In the genomic region with DNA sequence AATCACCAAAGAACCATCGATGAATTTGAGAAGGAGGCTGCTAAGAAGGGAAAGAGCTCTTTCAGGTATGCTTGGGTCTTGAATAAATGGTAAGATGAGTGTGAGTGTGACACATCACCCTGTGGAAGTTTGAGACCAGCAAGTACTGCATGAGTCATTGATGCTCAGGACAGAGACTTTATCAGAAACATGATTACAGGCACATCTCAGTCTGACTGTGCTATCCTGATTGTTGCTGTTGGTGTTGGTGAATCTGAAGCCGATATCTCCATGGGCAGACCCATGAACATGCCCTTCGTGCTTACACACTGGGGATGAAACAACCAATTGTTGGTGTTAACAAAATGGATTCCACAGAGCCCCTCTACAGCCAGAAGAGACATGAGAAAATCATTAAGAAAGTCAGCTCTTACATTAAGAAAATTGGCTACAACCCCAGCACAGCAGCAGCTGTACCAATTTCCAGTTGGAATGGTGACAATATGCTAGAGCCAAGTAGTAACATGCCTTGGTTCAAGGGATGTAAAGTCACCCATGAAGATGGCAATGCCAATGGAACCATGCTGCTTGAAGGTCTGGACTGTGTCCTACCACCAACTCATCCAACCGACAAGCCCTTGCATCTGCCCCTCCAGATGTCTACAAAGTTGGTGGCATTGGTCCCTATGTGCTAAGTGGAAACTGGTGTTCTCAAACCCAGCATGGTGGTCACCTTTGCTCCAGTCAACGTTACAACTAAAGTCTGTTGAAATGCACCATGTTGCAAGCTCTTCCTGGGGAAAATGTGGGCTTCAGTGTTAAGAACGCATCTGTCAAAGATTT, we compare ENCODE assay signal across 1 cellular context.
A peak's percentile ranks its signal among the peaks of the same experiment; 100 is the strongest.
TF ChIP-seq lines count a peak whose summit lies in the region.

No MANE protein-coding gene starts in this region.

TF ChIP-seq in endothelial cell of umbilical vein, 7 proteins besides CTCF, POLR2A, EP300 and RAD21:
- TF ChIP-seq JUN (IDR thresholded peaks at IDR 0.05; ENCODE audit: borderline replicate concordance, insufficient read depth, insufficient read length, low read depth) (peak; percentile 28), FOS (IDR thresholded peaks at IDR 0.05; ENCODE audit: borderline replicate concordance, insufficient read depth, low read length) (peak; percentile 40), MYC (IDR thresholded peaks at IDR 0.05; ENCODE audit: low read depth, low read length) (no peak), GATA2 (IDR thresholded peaks at IDR 0.05; ENCODE audit: insufficient read depth, insufficient read length, low read depth, low read length) (no peak), POLR2AphosphoS5 (IDR thresholded peaks at IDR 0.05; ENCODE audit: insufficient read depth, low read depth, low read length) (no peak)
